Comparison of ENCODE assay signal across 8 cellular contexts in genomic region chr11:35247428-35247827, GRCh38.
DNase-seq lines count a peak whose midpoint lies in the region; ATAC-seq and TF ChIP-seq lines count a peak whose summit lies in the region.

No MANE protein-coding gene starts in this region.

- peak overlapping the region; percentile 18 for H3K4me3 Mint-ChIP-seq in natural killer cell treated with Interleukin-12 subunit alpha and Interleukin-12 subunit beta and Interleukin-15 and Interleukin-18, amount 100 ng/mL, for 72 hours

- intact Hi-C loops in tibial artery (cut with DNase I; ENCODE audit: low total_unique reads) = no loop called here

- no peaks in the 10 kb centered on the region for H3K27me3 Mint-ChIP-seq in natural killer cell treated with Interleukin-12 subunit alpha and Interleukin-12 subunit beta and Interleukin-15 and Interleukin-18, amount 100 ng/mL, for 72 hours

- peaks cover 0 to 19% (median 11%) of the 10 kb centered on the region in 4 donors for H3K4me1 ChIP-seq in tibial artery

- peaks cover 0 to 8% of the 10 kb centered on the region in 2 donors for H3K36me3 Mint-ChIP-seq in activated naive CD4-positive, alpha-beta T cell treated with anti-CD3 and anti-CD28 coated beads, Interleukin-2, amount 50 U/mL, for 72 hours
- no peaks in the 10 kb centered on the region for H3K36me3 Mint-ChIP-seq in natural killer cell treated with Interleukin-12 subunit alpha and Interleukin-12 subunit beta and Interleukin-15 and Interleukin-18, amount 100 ng/mL, for 72 hours

- peaks cover 0 to 13% of the 10 kb centered on the region in 2 donors for H3K9me3 Mint-ChIP-seq in activated naive CD4-positive, alpha-beta T cell treated with anti-CD3 and anti-CD28 coated beads, Interleukin-2, amount 50 U/mL, for 72 hours
- no peaks in the 10 kb centered on the region for H3K9me3 Mint-ChIP-seq in natural killer cell treated with Interleukin-12 subunit alpha and Interleukin-12 subunit beta and Interleukin-15 and Interleukin-18, amount 100 ng/mL, for 72 hours

- H3K9me3 ChIP-seq in tibial artery = no peaks in the 10 kb centered on the region

- no peaks in the 10 kb centered on the region for H3K36me3 ChIP-seq in tibial artery

- ATAC-seq in activated naive CD4-positive, alpha-beta T cell treated with anti-CD3 and anti-CD28 coated beads, Interleukin-2, amount 50 U/mL, for 72 hours = peak; percentile 63 to 88
- peak; percentile 76 to 86 for ATAC-seq in natural killer cell treated with Interleukin-12 subunit alpha and Interleukin-12 subunit beta and Interleukin-15 and Interleukin-18, amount 100 ng/mL, for 72 hours

- peak overlapping the region in 1 of 2 donors; percentile 84 for H3K27ac Mint-ChIP-seq in activated naive CD4-positive, alpha-beta T cell treated with anti-CD3 and anti-CD28 coated beads, Interleukin-2, amount 50 U/mL, for 72 hours
- H3K27ac Mint-ChIP-seq in natural killer cell treated with Interleukin-12 subunit alpha and Interleukin-12 subunit beta and Interleukin-15 and Interleukin-18, amount 100 ng/mL, for 72 hours = peak overlapping the region; percentile 21 to 78

- peaks cover 24 to 31% of the 10 kb centered on the region in 2 donors for H3K4me1 Mint-ChIP-seq in natural killer cell treated with Interleukin-12 subunit alpha and Interleukin-12 subunit beta and Interleukin-15 and Interleukin-18, amount 100 ng/mL, for 72 hours (ENCODE audit: low read depth in 2 of 2)

- TF ChIP-seq CTCF in tibial artery (IDR thresholded peaks at IDR 0.05) = no peak

- H3K27me3 ChIP-seq in tibial artery = no peaks in the 10 kb centered on the region

- peak; percentile 75 for DNase-seq in activated gamma-delta T cell treated with Interleukin-2 at 50 U/mL for 16 hours
- no peak for DNase-seq in activated gamma-delta T cell (lab: John Stamatoyannopoulos, UW)
- DNase-seq in activated naive CD4-positive, alpha-beta T cell treated with anti-CD3 and anti-CD28 coated beads, Interleukin-2, amount 50 U/mL, for 72 hours (ENCODE audit: low spot score in 2 of 2) = peak in 1 of 2 donors; percentile 68
- DNase-seq in natural killer cell treated with Interleukin-12 subunit alpha and Interleukin-12 subunit beta and Interleukin-15 and Interleukin-18, amount 100 ng/mL, for 72 hours (ENCODE audit: low spot score) = peak; percentile 65
- no peak for DNase-seq in tibial artery
- DNase-seq in C1 segment of cervical spinal cord (lab: John Stamatoyannopoulos, UW) = no peak
- DNase-seq in GM19240 (ENCODE audit: insufficient read length, low spot score) = no peak
- no peak for DNase-seq in iPS-NIHi11 (ENCODE audit: low spot score)

- peak overlapping the region; percentile 58 to 68 for H3K27ac ChIP-seq in tibial artery

- H3K4me3 ChIP-seq in tibial artery = no peak overlapping the region

Comparison
In these comparisons a context has a peak if more than half of its experiments do, and no peak if none do; other contexts are left out.
1. DNase-seq: peak in activated gamma-delta T cell treated with Interleukin-2 at 50 U/mL for 16 hours (single experiment) and natural killer cell treated with Interleukin-12 subunit alpha and Interleukin-12 subunit beta and Interleukin-15 and Interleukin-18, amount 100 ng/mL, for 72 hours (single experiment); none in activated gamma-delta T cell (single experiment), tibial artery (0 of 2), C1 segment of cervical spinal cord (0 of 14), GM19240 (single experiment) and iPS-NIHi11 (single experiment).